7 cellular contexts compared by ENCODE assay signal in genomic region chr6:58003417-58004167, GRCh38.
A peak's percentile ranks its signal among the peaks of the same experiment; 100 is the strongest.
DNase-seq lines count a peak whose midpoint lies in the region; ATAC-seq and TF ChIP-seq lines count a peak whose summit lies in the region.
"Not testable (repeated sequence)": the region's sequence is repeated elsewhere in the genome, so short reads cannot be mapped to it uniquely, and the experiment has no call there.

No MANE protein-coding gene starts in this region.

- H3K79me2 ChIP-seq in mammary epithelial cell (ENCODE audit: insufficient read depth, low read length): not testable (repeated sequence)

- not testable (repeated sequence) for H3K4me2 ChIP-seq in mammary epithelial cell (ENCODE audit: insufficient read depth, low read depth, low read length)

- ATAC-seq in GM18907 (IDR thresholded peaks at IDR 0.05; ENCODE audit: unreplicated experiment): peak; percentile 74

- H3K27me3 ChIP-seq in mammary epithelial cell (ENCODE audit: insufficient read depth, low read length): not testable (repeated sequence)

- H3K27ac ChIP-seq in mammary epithelial cell (ENCODE audit: insufficient read depth, low read depth, low read length): not testable (repeated sequence)

- H3K9ac ChIP-seq in mammary epithelial cell (ENCODE audit: insufficient read depth, low read length): not testable (repeated sequence)

- H3K36me3 ChIP-seq in mammary epithelial cell (ENCODE audit: insufficient read depth, low read length): not testable (repeated sequence)

- not testable (repeated sequence) for H4K20me1 ChIP-seq in mammary epithelial cell (ENCODE audit: insufficient read depth, low read length)

- not testable (repeated sequence) for H3K9me3 ChIP-seq in mammary epithelial cell (replicated peaks; ENCODE audit: insufficient read depth, low read length)

- H2AFZ ChIP-seq in mammary epithelial cell (ENCODE audit: low read depth, low read length): not testable (repeated sequence)

- DNase-seq in DMS53 treated with DMSO at 0.1 percent for 48 hours (lab: John Stamatoyannopoulos, UW; ENCODE audit: unreplicated experiment) (peak; percentile 43), HT1080 (ENCODE audit: low read depth) (peak; percentile 2), NCI-H510A treated with DMSO at 0.1 percent for 48 hours (lab: John Stamatoyannopoulos, UW) (peak; percentile 22), SIG-M5 treated with dmso at 0.1 percent for 504 hours (lab: John Stamatoyannopoulos, UW; ENCODE audit: unreplicated experiment) (peak; percentile 13), mammary epithelial cell (peak; percentile 1), iris pigment epithelial cell (ENCODE audit: low read depth) (peak; percentile 7)

- in situ Hi-C loops in mammary epithelial cell (cut with MboI; ENCODE audit: low sequenced_read_pairs in 2 of 2): not testable (repeated sequence)

- intact Hi-C loops in mammary epithelial cell (cut with micrococcal nuclease): not testable (repeated sequence)

- H3K4me3 ChIP-seq in mammary epithelial cell (replicated peaks in 1 of 3; ENCODE audit: insufficient read depth in 1 of 3, low read depth in 2 of 3, low read length in 3 of 3): not testable (repeated sequence)

- peak in 1 of 2 donors; percentile 61 for TF ChIP-seq CTCF in mammary epithelial cell (conservative IDR thresholded peaks at IDR 0.05 in 1 of 2, IDR thresholded peaks at IDR 0.05 in 1 of 2; ENCODE audit: extremely low read depth in 1 of 2, insufficient read depth in 1 of 2, low read depth in 1 of 2, low read length in 2 of 2)

- not testable (repeated sequence) for H3K4me1 ChIP-seq in mammary epithelial cell (ENCODE audit: insufficient read depth, low read length)

- dilution Hi-C loops in mammary epithelial cell (cut with HindIII; ENCODE audit: low sequenced_read_pairs): not testable (repeated sequence)

- not testable (repeated sequence) for BruUV-seq in mammary epithelial cell (replicated peaks; lab: Mats Ljungman, UMichigan)

- CTCF ChIA-PET in mammary epithelial cell (lab: Charles Lee; ENCODE audit: low non-redundant PET): not testable (repeated sequence)
